ENCODE assay signal across 21 cellular contexts in genomic region chr2:30652271-30652910, GRCh38.
DNase-seq lines count a peak whose midpoint lies in the region; ATAC-seq and TF ChIP-seq lines count a peak whose summit lies in the region.
"Had no signal": no experiment of that assay in that cellular context is flagged by ENCODE, and none has a peak within 500 bp of the region (broad histone marks: within the 10 kb centered on the region; RNA-seq: fewer than 3 reads in every experiment).

No MANE protein-coding gene starts in this region.

- H2BK120ac ChIP-seq in mesenchymal stem cell (ENCODE audit: low read depth, low read length): no peak overlapping the region

- no peak for TF ChIP-seq CTCF in GM23338 (conservative IDR thresholded peaks at IDR 0.05; ENCODE audit: low read depth in 2 of 2)

- no peak overlapping the region for H2BK15ac ChIP-seq in mesenchymal stem cell (ENCODE audit: low read depth, poor library complexity, severe bottlenecking)

- H2BK5ac ChIP-seq in mesenchymal stem cell (ENCODE audit: low read depth, low read length, poor library complexity, severe bottlenecking): no peak overlapping the region

- no peaks in the 10 kb centered on the region for H3K27me3 ChIP-seq in GM23338 (ENCODE audit: insufficient read depth)
- H3K27me3 ChIP-seq in NT2/D1 (ENCODE audit: insufficient read depth, insufficient read length): peaks cover 16% of the 10 kb centered on the region
- no peaks in the 10 kb centered on the region for H3K27me3 ChIP-seq in mesenchymal stem cell (ENCODE audit: control insufficient read depth in 1 of 2, insufficient read depth in 1 of 2, low read length in 2 of 2)
- H3K27me3 ChIP-seq: BE2C had no signal

- no peaks in the 10 kb centered on the region for H3K36me3 Mint-ChIP-seq in GM23338 (ENCODE audit: low read depth)
- H3K36me3 Mint-ChIP-seq: CD4-positive, CD25-positive, alpha-beta regulatory T cell had no signal

- no peak overlapping the region for H3K27ac Mint-ChIP-seq in GM23338
- H3K27ac Mint-ChIP-seq: CD4-positive, CD25-positive, alpha-beta regulatory T cell had no signal

- peak overlapping the region in 1 of 2 experiments; percentile 60 for H2BK12ac ChIP-seq in mesenchymal stem cell (ENCODE audit: low read length in 2 of 2)

- peaks cover 1% of the 10 kb centered on the region for H3K27me3 Mint-ChIP-seq in GM23338 (ENCODE audit: insufficient read depth, low read depth, poor library complexity)
- H3K27me3 Mint-ChIP-seq: CD4-positive, CD25-positive, alpha-beta regulatory T cell had no signal

- H3K4me3 ChIP-seq in GM23338 (no peak overlapping the region), NT2/D1 (ENCODE audit: insufficient read length, low read depth) (no peak overlapping the region), mesenchymal stem cell (ENCODE audit: insufficient read depth in 1 of 2, low read depth in 1 of 2, low read length in 2 of 2) (no peak overlapping the region)
- H3K4me3 ChIP-seq: K562 had no signal

- 62% methylated on average over 8 of the region's 8 CpGs for WGBS in mesenchymal stem cell

- H4K91ac ChIP-seq in mesenchymal stem cell (ENCODE audit: low read length): peak overlapping the region; percentile 67

- no peaks in the 10 kb centered on the region for H4K20me1 ChIP-seq in GM23338 (replicated peaks; ENCODE audit: insufficient read depth)

- H3F3A ChIP-seq in GM23338 (replicated peaks; ENCODE audit: low read depth): no peaks in the 10 kb centered on the region

- H3K9me3 Mint-ChIP-seq in GM23338: no peaks in the 10 kb centered on the region
- H3K9me3 Mint-ChIP-seq: CD4-positive, CD25-positive, alpha-beta regulatory T cell had no signal

- peak overlapping the region; percentile 36 for H3K4me3 Mint-ChIP-seq in GM23338
- H3K4me3 Mint-ChIP-seq: CD4-positive, CD25-positive, alpha-beta regulatory T cell had no signal

- H3K4me1 Mint-ChIP-seq in GM23338: peaks cover 21% of the 10 kb centered on the region
- H3K4me1 Mint-ChIP-seq: CD4-positive, CD25-positive, alpha-beta regulatory T cell had no signal

- H4K8ac ChIP-seq in mesenchymal stem cell (ENCODE audit: low read length): no peak overlapping the region

- H2AFZ ChIP-seq in GM23338 (no peak overlapping the region), mesenchymal stem cell (ENCODE audit: low read depth, low read length) (no peak overlapping the region)

- no peak overlapping the region for H2AK5ac ChIP-seq in mesenchymal stem cell (ENCODE audit: low read length, severe bottlenecking)

- H3K4me2 ChIP-seq in GM23338 (peak overlapping the region; percentile 49), mesenchymal stem cell (ENCODE audit: low read length, poor library complexity, severe bottlenecking) (no peak overlapping the region)

- H3K14ac ChIP-seq in mesenchymal stem cell (ENCODE audit: low read length in 2 of 2): no peak overlapping the region

- peak; percentile 90 for ATAC-seq in GM23338
- ATAC-seq: HCT116, K562, PC-3 had no signal

- no peak overlapping the region for H3K27ac ChIP-seq in GM23338 (ENCODE audit: low read depth)
- no peak overlapping the region for H3K27ac ChIP-seq in mesenchymal stem cell (ENCODE audit: low read length, poor library complexity, severe bottlenecking)

- H3K4me1 ChIP-seq in GM23338 (ENCODE audit: insufficient read depth) (peaks cover 8% of the 10 kb centered on the region; the same call in 1 of the 2 replicates), NT2/D1 (ENCODE audit: insufficient read depth, insufficient read length) (peaks cover 3% of the 10 kb centered on the region), mesenchymal stem cell (ENCODE audit: control insufficient read depth, insufficient read depth, low read depth, low read length) (peaks cover 9% of the 10 kb centered on the region)
- H3K4me1 ChIP-seq: BE2C had no signal

- H3K36me3 ChIP-seq in GM23338 (ENCODE audit: insufficient read depth) (no peaks in the 10 kb centered on the region), NT2/D1 (ENCODE audit: insufficient read depth, insufficient read length, low read length) (no peaks in the 10 kb centered on the region), mesenchymal stem cell (ENCODE audit: control insufficient read depth in 1 of 2, insufficient read depth in 2 of 2, low read depth in 1 of 2, low read length in 2 of 2) (no peaks in the 10 kb centered on the region)
- H3K36me3 ChIP-seq: BE2C had no signal

- intact Hi-C loops in cardiac septum (cut with DNase I): no loop called here

- H3K18ac ChIP-seq in mesenchymal stem cell (ENCODE audit: low read depth in 1 of 2, low read length in 2 of 2): peak overlapping the region; percentile 53 to 54

- no peaks in the 10 kb centered on the region for H3K79me2 ChIP-seq in GM23338 (replicated peaks; ENCODE audit: insufficient read depth)

- H3K4ac ChIP-seq in mesenchymal stem cell (ENCODE audit: low read depth in 1 of 2, low read length in 2 of 2): no peak overlapping the region

- DNase-seq in GM23338 (ENCODE audit: low spot score) (peak; percentile 79), NT2/D1 (ENCODE audit: low read depth, low spot score) (peak; percentile 78), iPS DF 19.7 (ENCODE audit: low read depth, low spot score) (peak; percentile 88), mesenchymal stem cell (peak; percentile 52), cardiac septum (ENCODE audit: low spot score) (no peak), NCI-H1105 (lab: John Stamatoyannopoulos, UW) (no peak), AG20443 (ENCODE audit: low spot score) (no peak)
- DNase-seq: BE2C; CD4-positive, CD25-positive, alpha-beta regulatory T cell; COR-L47; DMS 273 treated with DMSO at 0.1 percent for 48 hours; GDM1; NCI-H187 treated with DMSO at 0.1 percent for 48 hours; NCI-H2227 treated with DMSO at 0.1 percent for 48 hours; NCI-H510A treated with DMSO at 0.1 percent for 48 hours; NCI-H774; PC-3; RPMI8226; SHP77 treated with DMSO at 0.1 percent for 48 hours had no signal

- H3K23ac ChIP-seq in mesenchymal stem cell (ENCODE audit: low read length in 2 of 2): no peak overlapping the region

- H3K9me2 ChIP-seq in GM23338 (ENCODE audit: insufficient read depth): peaks cover 24% of the 10 kb centered on the region; the same call in 1 of the 2 replicates

- H3K9me3 ChIP-seq in NT2/D1 (ENCODE audit: insufficient read depth, low read length): no peaks in the 10 kb centered on the region
- no peaks in the 10 kb centered on the region for H3K9me3 ChIP-seq in mesenchymal stem cell (ENCODE audit: control insufficient read depth, low read length)
- H3K9me3 ChIP-seq: BE2C had no signal

- no peaks in the 10 kb centered on the region for H3K79me1 ChIP-seq in mesenchymal stem cell (replicated peaks; ENCODE audit: low read length, poor library complexity, severe bottlenecking)

- H3K9ac ChIP-seq in NT2/D1 (ENCODE audit: insufficient read length, low read depth): no peak overlapping the region
- H3K9ac ChIP-seq in mesenchymal stem cell (ENCODE audit: low read length): no peak overlapping the region

TF ChIP-seq in GM23338, 12 proteins besides CTCF, POLR2A, EP300 and RAD21 (continues in another document):
- TF ChIP-seq NANOG (IDR thresholded peaks at IDR 0.05; ENCODE audit: borderline replicate concordance): peak; percentile 70
- TF ChIP-seq CREB1 (CRISPR knock-in tag; IDR thresholded peaks at IDR 0.05; ENCODE audit: low read depth): peak; percentile 47; the same call in 1 of the 2 replicates

Comparison
In these comparisons a context has a peak if more than half of its experiments do, and no peak if none do; other contexts are left out.
1. DNase-seq: peak in GM23338 (single experiment), NT2/D1 (single experiment), iPS DF 19.7 (single experiment) and mesenchymal stem cell (single experiment); none in cardiac septum (single experiment), NCI-H1105 (single experiment) and AG20443 (single experiment).